8 cellular contexts compared by ENCODE assay signal in the genomic region with DNA sequence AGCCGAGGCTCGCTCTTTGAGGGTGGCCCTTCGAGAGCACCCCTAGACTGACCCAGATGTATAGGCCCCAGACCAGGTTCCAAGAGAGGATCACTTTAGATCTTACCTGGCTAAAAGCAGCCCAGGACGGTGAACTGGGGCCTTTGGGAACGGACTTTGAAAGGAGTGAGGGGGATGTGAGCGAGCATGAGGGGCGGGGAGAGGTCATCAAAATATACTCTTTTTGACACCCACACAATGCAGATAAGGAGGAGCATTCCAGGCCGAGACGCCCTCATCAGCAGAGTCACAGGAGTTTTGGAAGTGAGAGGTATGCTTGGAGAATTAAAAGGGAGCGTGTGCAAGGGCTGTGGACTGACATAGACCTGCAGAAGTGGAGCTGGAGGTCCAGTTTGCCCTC. TPM values are rescaled to one million over a fixed set of nuclear protein-coding genes. Genes with fewer than 3 reads are reported as not detected.
DNase-seq lines count a peak whose midpoint lies in the region; ATAC-seq and TF ChIP-seq lines count a peak whose summit lies in the region.

No MANE protein-coding gene starts in this region.

- H3K14ac ChIP-seq in trophoblast cell (ENCODE audit: low read length) = peak overlapping the region; percentile 62

- H3K4ac ChIP-seq in trophoblast cell (ENCODE audit: low read depth, low read length) = peak overlapping the region; percentile 49

- H3K9me2 ChIP-seq in DOHH2 (replicated peaks; ENCODE audit: control insufficient read depth, low read length) (no peaks in the 10 kb centered on the region), PC-9 (ENCODE audit: insufficient read depth) (no peaks in the 10 kb centered on the region)

- CTCF ChIA-PET in PC-9 (lab: Charles Lee) = no interaction called here

- peak in 1 of 2 experiments; percentile 6 for DNase-seq in PC-9
- no peak for DNase-seq in esophagus muscularis mucosa (ENCODE audit: extremely low spot score)
- no peak for DNase-seq in trophoblast cell
- DNase-seq in LoVo (ENCODE audit: low spot score) = no peak
- no peak for DNase-seq in stimulated activated naive CD4-positive, alpha-beta T cell (lab: John Stamatoyannopoulos, UW)
- no peak for DNase-seq in H4 (ENCODE audit: low spot score)

- H4K12ac ChIP-seq in trophoblast cell (ENCODE audit: low read depth, low read length) = peak overlapping the region; percentile 74

- H2AFZ ChIP-seq in PC-9 (peak overlapping the region; percentile 82), trophoblast cell (ENCODE audit: insufficient read depth, low read length, poor library complexity) (peak overlapping the region; percentile 52)

- H3K4me2 ChIP-seq in DOHH2 (ENCODE audit: low read length) (peak overlapping the region; percentile 70), PC-9 (peak overlapping the region; percentile 84), trophoblast cell (ENCODE audit: low read length) (peak overlapping the region; percentile 66)

- H3K36me3 ChIP-seq in DOHH2 (ENCODE audit: control insufficient read depth, low read length) (peaks cover 33% of the 10 kb centered on the region), PC-9 (ENCODE audit: low read depth) (peaks cover 53% of the 10 kb centered on the region; the same call in 1 of the 2 replicates), esophagus muscularis mucosa (peaks cover 0 to 25% (median 5%) of the 10 kb centered on the region in 4 donors), trophoblast cell (ENCODE audit: control insufficient read depth in 1 of 2, insufficient read depth in 2 of 2, low read length in 2 of 2) (peaks cover 9 to 27% of the 10 kb centered on the region in 2 experiments)

- H3K9me3 ChIP-seq in DOHH2 (ENCODE audit: control insufficient read depth, insufficient read depth, low read length) = no peaks in the 10 kb centered on the region
- H3K9me3 ChIP-seq in PC-9 (ENCODE audit: insufficient read depth, low read depth) = no peaks in the 10 kb centered on the region; the same call in 1 of the 2 replicates
- peaks cover 0 to 4% (median 0%) of the 10 kb centered on the region in 4 donors for H3K9me3 ChIP-seq in esophagus muscularis mucosa
- no peaks in the 10 kb centered on the region for H3K9me3 ChIP-seq in trophoblast cell (ENCODE audit: insufficient read depth, low read depth, low read length)

- peak overlapping the region; percentile 82 for H4K91ac ChIP-seq in trophoblast cell (ENCODE audit: low read depth, low read length)

- ATAC-seq in GM18498 (IDR thresholded peaks at IDR 0.05; ENCODE audit: unreplicated experiment) = no peak

- peak overlapping the region; percentile 73 for H4K8ac ChIP-seq in trophoblast cell (ENCODE audit: low read depth, low read length)

- H3K18ac ChIP-seq in trophoblast cell (ENCODE audit: low read length) = peak overlapping the region; percentile 3

- H3K23ac ChIP-seq in trophoblast cell (ENCODE audit: low read length) = no peak overlapping the region

- 23% methylated on average over 10 of the region's 10 CpGs for WGBS in esophagus muscularis mucosa
- WGBS in trophoblast cell (ENCODE audit: extremely low coverage, insufficient coverage, insufficient read length) = no CpG with 5 or more reads among the region's 10 CpGs

- no peak for TF ChIP-seq EP300 in esophagus muscularis mucosa (IDR thresholded peaks at IDR 0.05)

- POLR2A ChIA-PET in PC-9 (lab: Charles Lee; ENCODE audit: unreplicated experiment) = interaction anchor here (0.6 to 0.9 kb wide), 4 partner anchors 65 to 1434 kb away, joined by 3 to 8 read pairs (median 4); no protein-coding TSS in a partner anchor

- intact Hi-C loops in PC-9 (cut with micrococcal nuclease; ENCODE audit: unreplicated experiment) (loop anchor here (1.0 to 2.0 kb wide), 2 partner anchors 64 to 95 kb away; no protein-coding TSS in a partner anchor), esophagus muscularis mucosa (cut with DNase I) (no loop called here)

- BruUV-seq in PC-9 (replicated peaks; lab: Mats Ljungman, UMichigan) = no TSS peak

- no peak overlapping the region for H2BK12ac ChIP-seq in trophoblast cell (ENCODE audit: low read length)

- H4K20me1 ChIP-seq in DOHH2 (ENCODE audit: control insufficient read depth, insufficient read depth, low read depth, low read length) (no peaks in the 10 kb centered on the region), PC-9 (ENCODE audit: insufficient read depth) (no peaks in the 10 kb centered on the region)

- H3K4me1 ChIP-seq in DOHH2 (ENCODE audit: control insufficient read depth, low read length) (peaks cover 14% of the 10 kb centered on the region), PC-9 (replicated peaks; ENCODE audit: insufficient read depth) (peaks cover 24% of the 10 kb centered on the region), esophagus muscularis mucosa (peaks cover 7 to 24% (median 20%) of the 10 kb centered on the region in 4 donors), trophoblast cell (ENCODE audit: control insufficient read depth in 1 of 2, insufficient read depth in 2 of 2, low read length in 2 of 2) (peaks cover 3 to 4% of the 10 kb centered on the region in 2 experiments)

- H3K4me3 ChIP-seq in DOHH2 (ENCODE audit: low read length) = peak overlapping the region; percentile 84
- peak overlapping the region; percentile 97 for H3K4me3 ChIP-seq in PC-9
- H3K4me3 ChIP-seq in esophagus muscularis mucosa = peak overlapping the region; percentile 61 to 79 (median 68)
- H3K4me3 ChIP-seq in trophoblast cell (ENCODE audit: low read depth, low read length) = peak overlapping the region; percentile 92

- H3F3A ChIP-seq in DOHH2 (ENCODE audit: control insufficient read depth, insufficient read depth) (no peaks in the 10 kb centered on the region), PC-9 (ENCODE audit: insufficient read depth, low read depth) (0 out of 2 replicates have a peak, but pooled peaks cover 3% of the 10 kb centered on the region)

- H3K27me3 ChIP-seq in DOHH2 (ENCODE audit: control insufficient read depth, low read length) = no peaks in the 10 kb centered on the region
- H3K27me3 ChIP-seq in PC-9 (ENCODE audit: insufficient read depth, low read depth) = no peaks in the 10 kb centered on the region
- H3K27me3 ChIP-seq in esophagus muscularis mucosa = no peaks in the 10 kb centered on the region
- H3K27me3 ChIP-seq in trophoblast cell (ENCODE audit: insufficient read depth, low read length) = no peaks in the 10 kb centered on the region

- H3K79me2 ChIP-seq in DOHH2 (ENCODE audit: control insufficient read depth, low read length) (peaks cover 42% of the 10 kb centered on the region), PC-9 (ENCODE audit: low read depth) (peaks cover 64% of the 10 kb centered on the region), trophoblast cell (ENCODE audit: control insufficient read depth, insufficient read depth, low read length, poor library complexity) (peaks cover 6% of the 10 kb centered on the region)

- H2BK5ac ChIP-seq in trophoblast cell (ENCODE audit: low read depth, low read length, poor library complexity) = peak overlapping the region; percentile 59

- TF ChIP-seq POLR2A in esophagus muscularis mucosa (IDR thresholded peaks at IDR 0.05; ENCODE audit: low read depth) = no peak

- peak overlapping the region; percentile 40 for H3K27ac ChIP-seq in DOHH2 (ENCODE audit: low read depth, low read length)
- H3K27ac ChIP-seq in PC-9 = peak overlapping the region; percentile 31
- H3K27ac ChIP-seq in esophagus muscularis mucosa (replicated peaks in 1 of 4) = peak overlapping the region; percentile 66 to 75 (median 72)
- H3K27ac ChIP-seq in trophoblast cell (ENCODE audit: low read depth, low read length) = no peak overlapping the region

- peak overlapping the region; percentile 37 for H2BK120ac ChIP-seq in trophoblast cell (ENCODE audit: insufficient read depth, low read length, poor library complexity)

- H2AK5ac ChIP-seq in trophoblast cell (ENCODE audit: low read length) = peak overlapping the region; percentile 65

- peaks cover 5% of the 10 kb centered on the region for H3K79me1 ChIP-seq in trophoblast cell (ENCODE audit: low read length)

- peak overlapping the region; percentile 93 for H3K9ac ChIP-seq in trophoblast cell (ENCODE audit: low read length)

- no peak for TF ChIP-seq CTCF in DOHH2 (IDR thresholded peaks at IDR 0.05; ENCODE audit: low read depth, low read length, poor library complexity, severe bottlenecking)
- TF ChIP-seq CTCF in PC-9 (conservative IDR thresholded peaks at IDR 0.05) = 0 out of 2 replicates have a peak, but pooled peaks have one; percentile 0
- no peak for TF ChIP-seq CTCF in esophagus muscularis mucosa (IDR thresholded peaks at IDR 0.05)

RNA-seq across cellular contexts. Expression of gene NSDHL, which starts 0.5 kb away (rescaled TPM):
- 40.9 and 55.1 TPM in 2 replicates for total RNA-seq in PC-9 (2021)
- total RNA-seq in esophagus muscularis mucosa = 10 to 100 TPM in 1 of 4 donors, 1 to 10 TPM in 3; 5.8 to 10.1 (median 8.7) TPM
- 44.6 and 44.8 TPM in 2 replicates for polyA plus RNA-seq in trophoblast cell (2013)
- 14.8 and 24.5 TPM in 2 replicates for total RNA-seq in H4 (2014; rRNA removed; shearing (Covaris generic))

RNA-seq across cellular contexts. Expression of gene CETN2, which starts 0.8 kb away (rescaled TPM):
- total RNA-seq in PC-9 (2021) = 66.9 and 78.6 TPM in 2 replicates
- total RNA-seq in esophagus muscularis mucosa = 10 to 100 TPM; 40.7 to 56.2 (median 52.0) TPM
- 57.9 and 59.5 TPM in 2 replicates for polyA plus RNA-seq in trophoblast cell (2013)
- 68.5 and 69.1 TPM in 2 replicates for total RNA-seq in H4 (2014; rRNA removed; shearing (Covaris generic))
